ENCODE assay signal across 20 cellular contexts in genomic region chr2:134272831-134273230, GRCh38. TPM values are rescaled to one million over a fixed set of nuclear protein-coding genes. Genes with fewer than 3 reads are reported as not detected.
A peak's percentile ranks its signal among the peaks of the same experiment; 100 is the strongest.
DNase-seq lines count a peak whose midpoint lies in the region; ATAC-seq and TF ChIP-seq lines count a peak whose summit lies in the region.
"Had no signal": no experiment of that assay in that cellular context is flagged by ENCODE, and none has a peak within 500 bp of the region (broad histone marks: within the 10 kb centered on the region; RNA-seq: fewer than 3 reads in every experiment).

No MANE protein-coding gene starts in this region.

- H3K36me3 ChIP-seq in BE2C (no peaks in the 10 kb centered on the region; the same call in 1 of the 2 replicates), DOHH2 (ENCODE audit: control insufficient read depth, low read length) (peaks cover 60% of the 10 kb centered on the region)
- H3K36me3 ChIP-seq: MG63 had no signal

- TF ChIP-seq CTCF in BE2C (IDR thresholded peaks at IDR 0.05; ENCODE audit: low read depth, low read length) = no peak
- TF ChIP-seq CTCF in DOHH2 (IDR thresholded peaks at IDR 0.05; ENCODE audit: low read depth, low read length, poor library complexity, severe bottlenecking) = no peak
- no peak for TF ChIP-seq CTCF in GM10248 (IDR thresholded peaks at IDR 0.05; ENCODE audit: control extremely low read depth, extremely low read depth, low read depth, missing control alignments)

- H3K4me1 ChIP-seq in BE2C = no peaks in the 10 kb centered on the region; the same call in 1 of the 2 replicates
- peaks cover 98% of the 10 kb centered on the region for H3K4me1 ChIP-seq in DOHH2 (ENCODE audit: control insufficient read depth, low read length)
- H3K4me1 ChIP-seq: SJCRH30 had no signal

- H3K9me3 ChIP-seq in BE2C = no peaks in the 10 kb centered on the region
- H3K9me3 ChIP-seq in DOHH2 (ENCODE audit: control insufficient read depth, insufficient read depth, low read length) = no peaks in the 10 kb centered on the region
- H3K9me3 ChIP-seq: MG63, Peyer's patch, SJCRH30 had no signal

- no peak overlapping the region for H3K4me3 ChIP-seq in BE2C (ENCODE audit: low read depth, low read length)
- H3K4me3 ChIP-seq in DOHH2 (ENCODE audit: low read length) = peak overlapping the region; percentile 35
- H3K4me3 ChIP-seq: MG63, Peyer's patch, SJCRH30 had no signal

- no peaks in the 10 kb centered on the region for H3K9me2 ChIP-seq in DOHH2 (replicated peaks; ENCODE audit: control insufficient read depth, low read length)

- H4K20me1 ChIP-seq in DOHH2 (ENCODE audit: control insufficient read depth, insufficient read depth, low read depth, low read length) = 0 out of 2 replicates have a peak, but pooled peaks cover 4% of the 10 kb centered on the region

- H3K27ac ChIP-seq in DOHH2 (ENCODE audit: low read depth, low read length) = peak overlapping the region; percentile 92
- H3K27ac ChIP-seq: SJCRH30 had no signal

- H3K27me3 ChIP-seq in BE2C (no peaks in the 10 kb centered on the region), DOHH2 (ENCODE audit: control insufficient read depth, low read length) (no peaks in the 10 kb centered on the region)
- H3K27me3 ChIP-seq: MG63, Peyer's patch, SJCRH30 had no signal

- no peak for ATAC-seq in memory B cell (ENCODE audit: low read depth)
- ATAC-seq: CD8-positive, alpha-beta T cell had no signal

- peak overlapping the region; percentile 83 for H3K4me2 ChIP-seq in DOHH2 (ENCODE audit: low read length)

- H3K27ac Mint-ChIP-seq in memory B cell = peak overlapping the region; percentile 86
- H3K27ac Mint-ChIP-seq: CD8-positive, alpha-beta T cell had no signal

- peaks cover 87% of the 10 kb centered on the region for H3K79me2 ChIP-seq in DOHH2 (ENCODE audit: control insufficient read depth, low read length)

- H3F3A ChIP-seq in DOHH2 (ENCODE audit: control insufficient read depth, insufficient read depth) = peaks cover 9% of the 10 kb centered on the region

- peaks cover 42% of the 10 kb centered on the region for H3K36me3 Mint-ChIP-seq in memory B cell

- DNase-seq in BE2C (peak; percentile 10), SK-N-DZ (ENCODE audit: low spot score) (peak; percentile 21), memory B cell (ENCODE audit: low spot score in 2 of 2) (no peak), GM10248 (ENCODE audit: extremely low spot score) (no peak), NCI-H226 (no peak), mesenteric fat pad (ENCODE audit: low spot score) (no peak)
- DNase-seq in activated T-cell treated with anti-CD3 and anti-CD28 coated beads, Interleukin-2, amount 50 U/mL, for 1 hour = no peak
- DNase-seq: C1 segment of cervical spinal cord; Calu3; CD8-positive, alpha-beta T cell; GDM1; H7; MG63; NCI-H1048; NCI-H1417 treated with DMSO at 0.1 percent for 48 hours; NCI-H187; NCI-H69; SJCRH30 had no signal

- no peaks in the 10 kb centered on the region for H3K27me3 Mint-ChIP-seq in memory B cell

- POLR2A ChIA-PET in GM10248 (lab: Yijun Ruan, JAX) = no interaction called here

- H3K4me1 Mint-ChIP-seq in memory B cell = peaks cover 65% of the 10 kb centered on the region

- peaks cover 4% of the 10 kb centered on the region for H3K9me3 Mint-ChIP-seq in memory B cell
- H3K9me3 Mint-ChIP-seq: CD8-positive, alpha-beta T cell had no signal

- no peak overlapping the region for H3K4me3 Mint-ChIP-seq in memory B cell
- H3K4me3 Mint-ChIP-seq: CD8-positive, alpha-beta T cell had no signal

- CTCF ChIA-PET in GM10248 (lab: Yijun Ruan, JAX) = interaction anchor here (0.7 to 1.8 kb wide), 9 partner anchors 18 to 178 kb away, joined by 3 to 5 read pairs (median 4); no protein-coding TSS in a partner anchor

RNA-seq across cellular contexts. Expression of gene MGAT5, which starts 19.0 kb away (rescaled TPM):
- 20.4 TPM for polyA plus RNA-seq in BE2C (2012; ENCODE audit: insufficient read depth, insufficient read length, low read depth)
- 37.1 and 55.6 TPM in 2 replicates for polyA plus RNA-seq in SK-N-DZ (2014; cell fraction: cytosol; rRNA removed)
- polyA plus RNA-seq in SK-N-DZ (2014; cell fraction: nucleus; rRNA removed) = 20.4 and 23.6 TPM in 2 replicates
- total RNA-seq in mesenteric fat pad = 37.5 TPM

Comparison
In these comparisons a context has a peak if more than half of its experiments do, and no peak if none do; other contexts are left out.
1. DNase-seq: peak in BE2C (single experiment) and SK-N-DZ (single experiment); none in memory B cell (0 of 2), GM10248 (single experiment), NCI-H226 (single experiment), mesenteric fat pad (single experiment) and activated T-cell treated with anti-CD3 and anti-CD28 coated beads, Interleukin-2, amount 50 U/mL, for 1 hour (single experiment).